10 cellular contexts compared by ENCODE assay signal in the genomic region with DNA sequence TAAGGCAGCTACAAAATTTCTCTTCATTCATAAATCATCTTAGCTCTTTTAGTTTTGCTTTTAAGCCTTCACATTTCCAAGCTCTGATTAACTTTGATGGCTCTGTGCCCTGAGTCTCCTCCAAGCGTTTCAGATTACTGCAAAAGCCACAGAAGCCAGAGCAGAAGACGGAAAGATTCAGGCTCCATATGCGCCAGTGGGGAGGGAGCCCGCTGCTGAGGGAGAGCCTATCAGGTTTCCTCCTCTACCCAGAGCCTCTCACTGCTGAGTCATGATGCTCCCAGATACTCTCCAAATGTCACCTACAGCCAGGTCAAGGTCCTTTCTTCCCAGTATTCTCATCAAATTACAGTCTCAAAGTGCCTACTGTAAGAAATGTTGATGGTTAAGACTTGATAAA.
DNase-seq lines count a peak whose midpoint lies in the region; ATAC-seq and TF ChIP-seq lines count a peak whose summit lies in the region.
"Had no signal": no experiment of that assay in that cellular context is flagged by ENCODE, and none has a peak within 500 bp of the region (broad histone marks: within the 10 kb centered on the region; RNA-seq: fewer than 3 reads in every experiment).

No MANE protein-coding gene starts in this region.

- H4K20me1 ChIP-seq in GM23248 (ENCODE audit: insufficient read depth): no peaks in the 10 kb centered on the region

- TF ChIP-seq POLR2A in sigmoid colon (IDR thresholded peaks at IDR 0.05): no peak

- peaks cover 5% of the 10 kb centered on the region; the same call in 1 of the 2 replicates for H3F3A ChIP-seq in GM23248 (ENCODE audit: insufficient read depth)

- H3K27ac ChIP-seq in GM23248 (no peak overlapping the region), sigmoid colon (no peak overlapping the region)
- no peak overlapping the region for H3K27ac ChIP-seq in CD8-positive, alpha-beta memory T cell (ENCODE audit: low read depth, low read length)
- H3K27ac ChIP-seq: thoracic aorta had no signal

- intact Hi-C loops in sigmoid colon (cut with DNase I): no loop called here

- H3K79me2 ChIP-seq in GM23248 (ENCODE audit: insufficient read depth): no peaks in the 10 kb centered on the region

- H3K4me1 ChIP-seq in GM23248 (ENCODE audit: insufficient read depth): 0 out of 2 replicates have a peak, but pooled peaks cover 3% of the 10 kb centered on the region
- no peaks in the 10 kb centered on the region for H3K4me1 ChIP-seq in CD8-positive, alpha-beta memory T cell (ENCODE audit: insufficient read depth, low read length)
- H3K4me1 ChIP-seq in sigmoid colon: no peaks in the 10 kb centered on the region

- 0 to 2% methylated on average over 4 of the region's 4 CpGs for WGBS in GM23248 (ENCODE audit: low coverage in 1 of 2, low lambda C conversion rate in 2 of 2, missing lambda C conversion rate in 2 of 2), 2 experiments
- WGBS in sigmoid colon, 2 donors: 52 to 60% methylated on average over 4 of the region's 4 CpGs

- no peaks in the 10 kb centered on the region for H3K36me3 Mint-ChIP-seq in CD8-positive, alpha-beta memory T cell
- H3K36me3 Mint-ChIP-seq in activated CD8-positive, alpha-beta memory T cell treated with anti-CD3 and anti-CD28 coated beads, Interleukin-2, amount 10 ng/mL, durations not matched to agents 7 days and 5 days: no peaks in the 10 kb centered on the region
- H3K36me3 Mint-ChIP-seq: activated naive CD4-positive, alpha-beta T cell treated with anti-CD3 and anti-CD28 coated beads, Interleukin-2, amount 10 ng/mL, durations not matched to agents 7 days and 5 days had no signal

- no peak for ATAC-seq in activated CD8-positive, alpha-beta memory T cell treated with anti-CD3 and anti-CD28 coated beads, Interleukin-2, amount 10 ng/mL, durations not matched to agents 7 days and 5 days

- no peaks in the 10 kb centered on the region for H3K36me3 ChIP-seq in GM23248 (ENCODE audit: low read depth)
- no peaks in the 10 kb centered on the region for H3K36me3 ChIP-seq in CD8-positive, alpha-beta memory T cell (ENCODE audit: insufficient read depth, low read length)
- H3K36me3 ChIP-seq in sigmoid colon: no peaks in the 10 kb centered on the region
- H3K36me3 ChIP-seq: thoracic aorta had no signal

- CTCF ChIA-PET in CD8-positive, alpha-beta memory T cell (lab: Charles Lee): no interaction called here
- CTCF ChIA-PET in activated CD8-positive, alpha-beta memory T cell treated with anti-CD3 and anti-CD28 coated beads, Interleukin-2, amount 10 ng/mL, durations not matched to agents 7 days and 5 days (lab: Charles Lee): no interaction called here

- H3K4me2 ChIP-seq in GM23248 (ENCODE audit: unreplicated experiment): peak overlapping the region; percentile 37

- TF ChIP-seq CTCF in sigmoid colon (IDR thresholded peaks at IDR 0.05): no peak

- POLR2A ChIA-PET in CD8-positive, alpha-beta memory T cell (lab: Charles Lee): no interaction called here

- peak; percentile 80 for DNase-seq in GM23248
- DNase-seq in NCI-H82 treated with DMSO at 0.1 percent for 48 hours (lab: John Stamatoyannopoulos, UW; ENCODE audit: unreplicated experiment): peak; percentile 88
- peak; percentile 93 for DNase-seq in fibroblast of the conjunctiva (ENCODE audit: low read depth)
- DNase-seq in retina: peak; percentile 22
- DNase-seq in CD8-positive, alpha-beta memory T cell: no peak
- DNase-seq in sigmoid colon: no peak
- DNase-seq in mesenteric fat pad (ENCODE audit: low spot score): no peak
- DNase-seq in activated CD8-positive, alpha-beta memory T cell treated with anti-CD3 and anti-CD28 coated beads, Interleukin-2, amount 10 ng/mL, durations not matched to agents 7 days and 5 days: no peak
- DNase-seq: activated naive CD4-positive, alpha-beta T cell treated with anti-CD3 and anti-CD28 coated beads, Interleukin-2, amount 10 ng/mL, durations not matched to agents 7 days and 5 days had no signal

- H2AFZ ChIP-seq in GM23248: no peak overlapping the region

- peaks cover 0 to 6% (median 5%) of the 10 kb centered on the region in 5 donors for H3K9me3 Mint-ChIP-seq in CD8-positive, alpha-beta memory T cell
- H3K9me3 Mint-ChIP-seq in activated CD8-positive, alpha-beta memory T cell treated with anti-CD3 and anti-CD28 coated beads, Interleukin-2, amount 10 ng/mL, durations not matched to agents 7 days and 5 days (ENCODE audit: low read depth): no peaks in the 10 kb centered on the region
- H3K9me3 Mint-ChIP-seq: activated naive CD4-positive, alpha-beta T cell treated with anti-CD3 and anti-CD28 coated beads, Interleukin-2, amount 10 ng/mL, durations not matched to agents 7 days and 5 days had no signal

- no peaks in the 10 kb centered on the region for H3K4me1 Mint-ChIP-seq in CD8-positive, alpha-beta memory T cell
- no peaks in the 10 kb centered on the region for H3K4me1 Mint-ChIP-seq in activated CD8-positive, alpha-beta memory T cell treated with anti-CD3 and anti-CD28 coated beads, Interleukin-2, amount 10 ng/mL, durations not matched to agents 7 days and 5 days
- H3K4me1 Mint-ChIP-seq: activated naive CD4-positive, alpha-beta T cell treated with anti-CD3 and anti-CD28 coated beads, Interleukin-2, amount 10 ng/mL, durations not matched to agents 7 days and 5 days had no signal

- TF ChIP-seq EP300 in sigmoid colon (IDR thresholded peaks at IDR 0.05): no peak

- H3K4me3 ChIP-seq in GM23248 (no peak overlapping the region), sigmoid colon (no peak overlapping the region)
- no peak overlapping the region for H3K4me3 ChIP-seq in CD8-positive, alpha-beta memory T cell (ENCODE audit: low read length)
- H3K4me3 ChIP-seq: thoracic aorta had no signal

- H3K27me3 Mint-ChIP-seq in CD8-positive, alpha-beta memory T cell: peaks cover 4 to 6% of the 10 kb centered on the region in 2 donors
- H3K27me3 Mint-ChIP-seq in activated CD8-positive, alpha-beta memory T cell treated with anti-CD3 and anti-CD28 coated beads, Interleukin-2, amount 10 ng/mL, durations not matched to agents 7 days and 5 days: peaks cover 12% of the 10 kb centered on the region

- H3K4me3 Mint-ChIP-seq in CD8-positive, alpha-beta memory T cell: no peak overlapping the region
- H3K4me3 Mint-ChIP-seq in activated CD8-positive, alpha-beta memory T cell treated with anti-CD3 and anti-CD28 coated beads, Interleukin-2, amount 10 ng/mL, durations not matched to agents 7 days and 5 days: no peak overlapping the region
- H3K4me3 Mint-ChIP-seq: activated naive CD4-positive, alpha-beta T cell treated with anti-CD3 and anti-CD28 coated beads, Interleukin-2, amount 10 ng/mL, durations not matched to agents 7 days and 5 days had no signal

- H3K9me2 ChIP-seq in GM23248 (ENCODE audit: insufficient read depth): no peaks in the 10 kb centered on the region

- H3K9ac ChIP-seq in GM23248: no peak overlapping the region

- in situ Hi-C loops in GM23248 (cut with MboI): no loop called here

- H3K27me3 ChIP-seq in GM23248 (replicated peaks; ENCODE audit: insufficient read depth): no peaks in the 10 kb centered on the region
- H3K27me3 ChIP-seq in CD8-positive, alpha-beta memory T cell (ENCODE audit: insufficient read depth, low read length, poor library complexity, severe bottlenecking): no peaks in the 10 kb centered on the region
- H3K27me3 ChIP-seq in sigmoid colon: no peaks in the 10 kb centered on the region

- no peak overlapping the region for H3K27ac Mint-ChIP-seq in CD8-positive, alpha-beta memory T cell
- no peak overlapping the region for H3K27ac Mint-ChIP-seq in activated CD8-positive, alpha-beta memory T cell treated with anti-CD3 and anti-CD28 coated beads, Interleukin-2, amount 10 ng/mL, durations not matched to agents 7 days and 5 days
- H3K27ac Mint-ChIP-seq: activated naive CD4-positive, alpha-beta T cell treated with anti-CD3 and anti-CD28 coated beads, Interleukin-2, amount 10 ng/mL, durations not matched to agents 7 days and 5 days had no signal

- H3K9me3 ChIP-seq in GM23248 (ENCODE audit: low read depth) (no peaks in the 10 kb centered on the region), sigmoid colon (peaks cover 0 to 5% (median under 1%) of the 10 kb centered on the region in 4 donors)
- H3K9me3 ChIP-seq in CD8-positive, alpha-beta memory T cell (ENCODE audit: low read length): no peaks in the 10 kb centered on the region
- H3K9me3 ChIP-seq: thoracic aorta had no signal

Comparison
In these comparisons a context has a peak if more than half of its experiments do, and no peak if none do; other contexts are left out.
1. DNase-seq: peak in GM23248 (single experiment), NCI-H82 treated with DMSO at 0.1 percent for 48 hours (single experiment), fibroblast of the conjunctiva (single experiment) and retina (single experiment); none in CD8-positive, alpha-beta memory T cell (0 of 5), sigmoid colon (single experiment), mesenteric fat pad (single experiment) and activated CD8-positive, alpha-beta memory T cell treated with anti-CD3 and anti-CD28 coated beads, Interleukin-2, amount 10 ng/mL, durations not matched to agents 7 days and 5 days (single experiment).